In the genomic region with DNA sequence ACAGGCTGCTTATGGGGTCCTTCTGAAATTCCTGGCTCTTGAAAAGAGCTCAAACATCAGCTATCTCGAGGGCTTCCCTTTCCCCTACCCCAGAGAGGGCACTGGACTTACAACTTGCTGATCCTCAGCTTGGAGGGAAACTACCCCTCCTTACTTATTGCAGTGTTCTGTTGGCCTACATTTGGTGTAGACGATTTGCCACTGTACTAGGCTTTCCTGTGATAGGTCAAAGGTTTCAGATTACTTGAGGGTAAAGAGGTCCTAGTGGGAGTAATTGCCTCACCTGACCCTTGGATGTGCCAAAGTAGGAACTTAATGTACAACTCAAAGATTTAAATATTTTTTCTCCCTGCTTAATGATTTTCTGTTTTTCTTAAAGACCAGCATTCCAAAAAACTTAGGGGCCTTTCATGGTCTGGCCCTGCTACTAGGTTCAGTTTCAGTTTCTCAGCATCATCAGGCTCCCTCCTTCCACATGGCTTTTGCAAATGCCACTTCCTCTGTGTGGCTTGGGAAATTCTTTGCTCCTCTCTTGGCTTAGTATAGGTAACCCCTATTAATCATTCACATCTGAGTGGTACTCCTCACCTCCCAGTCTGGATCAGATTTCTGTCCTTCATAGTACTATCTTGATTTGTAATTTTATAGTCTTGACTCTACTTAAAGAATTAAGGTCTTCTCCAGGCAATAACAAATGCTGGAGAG, we compare ENCODE assay signal across 14 cellular contexts. TPM values are rescaled to one million over a fixed set of nuclear protein-coding genes. Genes with fewer than 3 reads are reported as not detected.
DNase-seq lines count a peak whose midpoint lies in the region; ATAC-seq lines count a peak whose summit lies in the region.
"Had no signal": no experiment of that assay in that cellular context is flagged by ENCODE, and none has a peak within 500 bp of the region (broad histone marks: within the 10 kb centered on the region; RNA-seq: fewer than 3 reads in every experiment).

No MANE protein-coding gene starts in this region.

- no peak for DNase-seq in left lobe of liver (ENCODE audit: low spot score)
- no peak for DNase-seq in HUDEP-2 (lab: John Stamatoyannopoulos, UW; ENCODE audit: unreplicated experiment in 76 of 76)
- no peak for DNase-seq in KBM-7
- DNase-seq in CD1c-positive myeloid dendritic cell (ENCODE audit: extremely low spot score): no peak
- DNase-seq in HPDE6-E6E7 (ENCODE audit: extremely low spot score): no peak
- DNase-seq: activated CD4-positive, alpha-beta T cell treated with anti-CD3 and anti-CD28 coated beads for 36 hours; CD4-positive, alpha-beta memory T cell; islet precursor cell; KG1; NCI-H446 treated with DMSO at 0.1 percent for 48 hours; stimulated activated CD4-positive, alpha-beta T cell treated with anti-CD3 and anti-CD28 coated beads, Interleukin-2, amount 100 ng/mL, for 24 hours had no signal

- in situ Hi-C loops in KBM-7 (cut with MboI; ENCODE audit: low pct_unique_long_range_greater_than_20kb, low sequenced_read_pairs): no loop called here

- peak; percentile 71 for ATAC-seq in GM18508 (IDR thresholded peaks at IDR 0.05; ENCODE audit: insufficient read depth, unreplicated experiment)
- peak; percentile 69 for ATAC-seq in GM21390 (IDR thresholded peaks at IDR 0.05; ENCODE audit: unreplicated experiment)
- peak; percentile 80 for ATAC-seq in HG03342 (IDR thresholded peaks at IDR 0.05; ENCODE audit: unreplicated experiment)
- ATAC-seq in left lobe of liver: peak; percentile 90
- ATAC-seq: activated CD4-positive, alpha-beta T cell treated with anti-CD3 and anti-CD28 coated beads for 36 hours had no signal

RNA-seq across cellular contexts. Expression of gene CYSTM1, which starts 32.4 kb away (rescaled TPM):
- 24.6 TPM for total RNA-seq in left lobe of liver
